In the genomic region with DNA sequence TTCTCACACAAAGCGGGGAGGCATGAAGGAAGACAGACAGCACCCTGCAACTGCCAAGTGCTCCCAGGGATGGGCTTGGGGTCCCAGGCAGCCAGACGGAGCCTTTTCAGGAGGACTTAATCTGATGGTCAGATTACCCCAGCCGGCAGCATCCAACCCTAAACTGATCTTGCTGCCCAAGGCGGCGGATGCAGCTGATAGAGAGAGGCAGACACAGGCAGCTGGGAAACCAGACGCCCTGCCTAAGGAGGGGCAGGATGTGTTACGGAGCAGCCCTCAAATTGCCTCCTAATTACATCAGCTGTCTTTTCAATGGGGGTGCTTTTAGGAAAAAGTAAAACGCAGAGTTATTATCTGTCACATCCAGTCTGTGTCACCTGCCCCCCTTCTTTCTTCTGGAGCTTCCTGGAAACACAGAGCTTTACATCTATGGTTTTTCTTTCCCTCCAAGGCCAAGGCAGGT, we compare ENCODE assay signal across 1 cellular context.
TF ChIP-seq lines count a peak whose summit lies in the region.

No MANE protein-coding gene starts in this region.

TF ChIP-seq in K562, 482 proteins besides CTCF, POLR2A, EP300 and RAD21 (continued from another document and continues in another):
- TF ChIP-seq, protein P1, sequence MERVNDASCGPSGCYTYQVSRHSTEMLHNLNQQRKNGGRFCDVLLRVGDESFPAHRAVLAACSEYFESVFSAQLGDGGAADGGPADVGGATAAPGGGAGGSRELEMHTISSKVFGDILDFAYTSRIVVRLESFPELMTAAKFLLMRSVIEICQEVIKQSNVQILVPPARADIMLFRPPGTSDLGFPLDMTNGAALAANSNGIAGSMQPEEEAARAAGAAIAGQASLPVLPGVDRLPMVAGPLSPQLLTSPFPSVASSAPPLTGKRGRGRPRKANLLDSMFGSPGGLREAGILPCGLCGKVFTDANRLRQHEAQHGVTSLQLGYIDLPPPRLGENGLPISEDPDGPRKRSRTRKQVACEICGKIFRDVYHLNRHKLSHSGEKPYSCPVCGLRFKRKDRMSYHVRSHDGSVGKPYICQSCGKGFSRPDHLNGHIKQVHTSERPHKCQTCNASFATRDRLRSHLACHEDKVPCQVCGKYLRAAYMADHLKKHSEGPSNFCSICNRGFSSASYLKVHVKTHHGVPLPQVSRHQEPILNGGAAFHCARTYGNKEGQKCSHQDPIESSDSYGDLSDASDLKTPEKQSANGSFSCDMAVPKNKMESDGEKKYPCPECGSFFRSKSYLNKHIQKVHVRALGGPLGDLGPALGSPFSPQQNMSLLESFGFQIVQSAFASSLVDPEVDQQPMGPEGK (CRISPR knock-in tag; IDR thresholded peaks at IDR 0.05; ENCODE audit: borderline replicate concordance) = no peak
- TF ChIP-seq GTF2A2 (tag; IDR thresholded peaks at IDR 0.05) (no peak), EP400 (IDR thresholded peaks at IDR 0.05) (peak; percentile 43; the same call in 1 of the 2 replicates), POU5F1 (IDR thresholded peaks at IDR 0.05; ENCODE audit: borderline replicate concordance, low read depth, low read length, partially characterized antibody) (no peak), NFRKB (IDR thresholded peaks at IDR 0.05; ENCODE audit: low read depth) (no peak), ZNF583 (CRISPR knock-in tag; IDR thresholded peaks at IDR 0.05) (peak; percentile 63; the same call in 1 of the 2 replicates), CHD2 (IDR thresholded peaks at IDR 0.05; ENCODE audit: low read depth, low read length) (no peak), CBFA2T3 (IDR thresholded peaks at IDR 0.05) (peak; percentile 12; the same call in 1 of the 2 replicates), SAFB (IDR thresholded peaks at IDR 0.05; ENCODE audit: borderline replicate concordance, low read depth, low read length) (no peak), MEF2A (IDR thresholded peaks at IDR 0.05; ENCODE audit: control insufficient read depth, low read depth, low read length) (no peak), TEAD4 (IDR thresholded peaks at IDR 0.05; ENCODE audit: low read length) (peak; percentile 56; the same call in 1 of the 2 replicates), TEAD4 (CRISPR knock-in tag; IDR thresholded peaks at IDR 0.05; ENCODE audit: borderline replicate concordance) (no peak), RBFOX2 (IDR thresholded peaks at IDR 0.05; ENCODE audit: low read depth, low read length) (peak; percentile 65), MCM2 (IDR thresholded peaks at IDR 0.05; ENCODE audit: low read depth) (no peak), C11orf30 (IDR thresholded peaks at IDR 0.05; ENCODE audit: low read depth) (no peak), PCBP2 (IDR thresholded peaks at IDR 0.05; ENCODE audit: low read depth, low read length, poor library complexity, severe bottlenecking) (no peak), FOXK2 (conservative IDR thresholded peaks at IDR 0.05 in 1 of 2, IDR thresholded peaks at IDR 0.05 in 1 of 2; ENCODE audit: low read depth in 2 of 2) (no peak), HNRNPL (IDR thresholded peaks at IDR 0.05; ENCODE audit: low read depth, low read length) (no peak), NEUROD1 (IDR thresholded peaks at IDR 0.05; ENCODE audit: borderline replicate concordance, low read depth, low read length, partially characterized antibody) (peak; percentile 37), NR3C1 (CRISPR knock-in tag; IDR thresholded peaks at IDR 0.05) (no peak)
- TF ChIP-seq, protein P2, sequence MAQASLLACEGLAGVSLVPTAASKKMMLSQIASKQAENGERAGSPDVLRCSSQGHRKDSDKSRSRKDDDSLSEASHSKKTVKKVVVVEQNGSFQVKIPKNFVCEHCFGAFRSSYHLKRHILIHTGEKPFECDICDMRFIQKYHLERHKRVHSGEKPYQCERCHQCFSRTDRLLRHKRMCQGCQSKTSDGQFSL (CRISPR knock-in tag; IDR thresholded peaks at IDR 0.05) = no peak
- TF ChIP-seq, protein P2 (tag; IDR thresholded peaks at IDR 0.05) = 0 out of 4 replicates have a peak, but pooled peaks of 1 of the 2 experiments have one; percentile 46
- TF ChIP-seq, protein P3, sequence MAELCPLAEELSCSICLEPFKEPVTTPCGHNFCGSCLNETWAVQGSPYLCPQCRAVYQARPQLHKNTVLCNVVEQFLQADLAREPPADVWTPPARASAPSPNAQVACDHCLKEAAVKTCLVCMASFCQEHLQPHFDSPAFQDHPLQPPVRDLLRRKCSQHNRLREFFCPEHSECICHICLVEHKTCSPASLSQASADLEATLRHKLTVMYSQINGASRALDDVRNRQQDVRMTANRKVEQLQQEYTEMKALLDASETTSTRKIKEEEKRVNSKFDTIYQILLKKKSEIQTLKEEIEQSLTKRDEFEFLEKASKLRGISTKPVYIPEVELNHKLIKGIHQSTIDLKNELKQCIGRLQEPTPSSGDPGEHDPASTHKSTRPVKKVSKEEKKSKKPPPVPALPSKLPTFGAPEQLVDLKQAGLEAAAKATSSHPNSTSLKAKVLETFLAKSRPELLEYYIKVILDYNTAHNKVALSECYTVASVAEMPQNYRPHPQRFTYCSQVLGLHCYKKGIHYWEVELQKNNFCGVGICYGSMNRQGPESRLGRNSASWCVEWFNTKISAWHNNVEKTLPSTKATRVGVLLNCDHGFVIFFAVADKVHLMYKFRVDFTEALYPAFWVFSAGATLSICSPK (IDR thresholded peaks at IDR 0.05; ENCODE audit: borderline replicate concordance) = no peak
- TF ChIP-seq, protein P4, sequence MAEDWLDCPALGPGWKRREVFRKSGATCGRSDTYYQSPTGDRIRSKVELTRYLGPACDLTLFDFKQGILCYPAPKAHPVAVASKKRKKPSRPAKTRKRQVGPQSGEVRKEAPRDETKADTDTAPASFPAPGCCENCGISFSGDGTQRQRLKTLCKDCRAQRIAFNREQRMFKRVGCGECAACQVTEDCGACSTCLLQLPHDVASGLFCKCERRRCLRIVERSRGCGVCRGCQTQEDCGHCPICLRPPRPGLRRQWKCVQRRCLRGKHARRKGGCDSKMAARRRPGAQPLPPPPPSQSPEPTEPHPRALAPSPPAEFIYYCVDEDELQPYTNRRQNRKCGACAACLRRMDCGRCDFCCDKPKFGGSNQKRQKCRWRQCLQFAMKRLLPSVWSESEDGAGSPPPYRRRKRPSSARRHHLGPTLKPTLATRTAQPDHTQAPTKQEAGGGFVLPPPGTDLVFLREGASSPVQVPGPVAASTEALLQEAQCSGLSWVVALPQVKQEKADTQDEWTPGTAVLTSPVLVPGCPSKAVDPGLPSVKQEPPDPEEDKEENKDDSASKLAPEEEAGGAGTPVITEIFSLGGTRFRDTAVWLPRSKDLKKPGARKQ (CRISPR knock-in tag; IDR thresholded peaks at IDR 0.05) = no peak
- TF ChIP-seq, protein P5, sequence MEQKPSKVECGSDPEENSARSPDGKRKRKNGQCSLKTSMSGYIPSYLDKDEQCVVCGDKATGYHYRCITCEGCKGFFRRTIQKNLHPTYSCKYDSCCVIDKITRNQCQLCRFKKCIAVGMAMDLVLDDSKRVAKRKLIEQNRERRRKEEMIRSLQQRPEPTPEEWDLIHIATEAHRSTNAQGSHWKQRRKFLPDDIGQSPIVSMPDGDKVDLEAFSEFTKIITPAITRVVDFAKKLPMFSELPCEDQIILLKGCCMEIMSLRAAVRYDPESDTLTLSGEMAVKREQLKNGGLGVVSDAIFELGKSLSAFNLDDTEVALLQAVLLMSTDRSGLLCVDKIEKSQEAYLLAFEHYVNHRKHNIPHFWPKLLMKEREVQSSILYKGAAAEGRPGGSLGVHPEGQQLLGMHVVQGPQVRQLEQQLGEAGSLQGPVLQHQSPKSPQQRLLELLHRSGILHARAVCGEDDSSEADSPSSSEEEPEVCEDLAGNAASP (IDR thresholded peaks at IDR 0.05) = no peak
- TF ChIP-seq, protein P6, sequence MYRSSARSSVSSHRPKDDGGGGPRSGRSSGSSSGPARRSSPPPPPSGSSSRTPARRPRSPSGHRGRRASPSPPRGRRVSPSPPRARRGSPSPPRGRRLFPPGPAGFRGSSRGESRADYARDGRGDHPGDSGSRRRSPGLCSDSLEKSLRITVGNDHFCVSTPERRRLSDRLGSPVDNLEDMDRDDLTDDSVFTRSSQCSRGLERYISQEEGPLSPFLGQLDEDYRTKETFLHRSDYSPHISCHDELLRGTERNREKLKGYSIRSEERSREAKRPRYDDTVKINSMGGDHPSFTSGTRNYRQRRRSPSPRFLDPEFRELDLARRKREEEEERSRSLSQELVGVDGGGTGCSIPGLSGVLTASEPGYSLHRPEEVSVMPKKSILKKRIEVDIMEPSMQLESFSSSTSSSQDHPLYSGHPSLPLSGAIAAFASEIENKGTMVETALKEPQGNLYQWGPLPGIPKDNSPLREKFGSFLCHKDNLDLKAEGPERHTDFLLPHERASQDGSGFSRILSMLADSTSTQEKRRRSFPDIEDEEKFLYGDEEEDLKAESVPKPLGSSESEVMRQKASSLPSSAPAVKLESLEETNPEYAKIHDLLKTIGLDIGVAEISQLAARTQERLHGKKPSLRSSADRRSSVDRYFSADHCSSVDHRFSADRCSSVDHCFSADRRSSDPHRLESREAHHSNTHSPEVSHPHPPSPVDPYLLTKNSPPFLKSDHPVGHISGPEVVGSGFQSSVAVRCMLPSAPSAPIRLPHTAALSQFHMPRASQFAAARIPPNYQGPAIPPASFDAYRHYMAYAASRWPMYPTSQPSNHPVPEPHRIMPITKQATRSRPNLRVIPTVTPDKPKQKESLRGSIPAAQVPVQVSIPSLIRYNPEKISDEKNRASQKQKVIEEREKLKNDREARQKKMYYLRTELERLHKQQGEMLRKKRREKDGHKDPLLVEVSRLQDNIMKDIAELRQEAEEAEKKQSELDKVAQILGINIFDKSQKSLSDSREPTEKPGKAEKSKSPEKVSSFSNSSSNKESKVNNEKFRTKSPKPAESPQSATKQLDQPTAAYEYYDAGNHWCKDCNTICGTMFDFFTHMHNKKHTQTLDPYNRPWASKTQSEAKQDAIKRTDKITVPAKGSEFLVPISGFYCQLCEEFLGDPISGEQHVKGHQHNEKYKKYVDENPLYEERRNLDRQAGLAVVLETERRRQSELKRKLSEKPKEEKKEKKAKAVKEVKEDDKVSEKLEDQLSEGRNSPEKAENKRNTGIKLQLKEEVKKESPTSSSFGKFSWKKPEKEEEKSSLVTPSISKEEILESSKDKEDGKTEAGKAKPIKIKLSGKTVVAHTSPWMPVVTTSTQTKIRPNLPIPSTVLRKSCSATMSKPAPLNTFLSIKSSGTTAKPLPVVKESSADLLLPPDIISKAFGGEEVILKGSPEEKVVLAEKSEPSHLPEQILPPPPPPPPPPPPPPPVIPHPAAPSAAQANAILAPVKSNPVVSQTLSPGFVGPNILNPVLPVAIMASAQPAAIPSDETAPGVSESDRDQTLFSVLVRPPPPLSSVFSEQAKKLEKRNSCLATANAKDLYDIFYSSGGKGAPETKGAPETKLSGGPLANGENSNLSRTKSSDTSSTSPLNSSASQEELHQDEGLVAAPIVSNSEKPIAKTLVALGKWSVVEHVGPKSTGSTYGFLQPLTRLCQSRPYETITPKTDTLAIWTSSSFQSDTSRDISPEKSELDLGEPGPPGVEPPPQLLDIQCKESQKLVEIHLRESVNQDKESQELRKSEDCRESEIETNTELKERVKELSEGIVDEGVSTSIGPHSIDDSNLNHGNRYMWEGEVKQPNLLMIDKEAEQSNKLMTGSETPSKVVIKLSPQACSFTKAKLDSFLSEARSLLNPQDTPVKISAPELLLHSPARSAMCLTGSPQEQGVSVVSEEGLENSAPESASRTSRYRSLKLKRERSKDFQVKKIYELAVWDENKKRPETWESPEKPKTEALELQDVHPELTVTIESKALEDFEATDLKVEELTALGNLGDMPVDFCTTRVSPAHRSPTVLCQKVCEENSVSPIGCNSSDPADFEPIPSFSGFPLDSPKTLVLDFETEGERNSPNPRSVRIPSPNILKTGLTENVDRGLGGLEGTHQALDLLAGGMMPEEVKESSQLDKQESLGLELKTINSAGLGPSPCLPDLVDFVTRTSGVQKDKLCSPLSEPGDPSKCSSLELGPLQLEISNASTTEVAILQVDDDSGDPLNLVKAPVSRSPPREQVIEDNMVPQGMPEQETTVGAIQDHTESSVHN (IDR thresholded peaks at IDR 0.05; ENCODE audit: borderline replicate concordance in 1 of 2, low read depth in 1 of 2) = peak in 1 of 2 experiments; percentile 50; a peak in 1 of 4 replicates
- TF ChIP-seq, protein P7, sequence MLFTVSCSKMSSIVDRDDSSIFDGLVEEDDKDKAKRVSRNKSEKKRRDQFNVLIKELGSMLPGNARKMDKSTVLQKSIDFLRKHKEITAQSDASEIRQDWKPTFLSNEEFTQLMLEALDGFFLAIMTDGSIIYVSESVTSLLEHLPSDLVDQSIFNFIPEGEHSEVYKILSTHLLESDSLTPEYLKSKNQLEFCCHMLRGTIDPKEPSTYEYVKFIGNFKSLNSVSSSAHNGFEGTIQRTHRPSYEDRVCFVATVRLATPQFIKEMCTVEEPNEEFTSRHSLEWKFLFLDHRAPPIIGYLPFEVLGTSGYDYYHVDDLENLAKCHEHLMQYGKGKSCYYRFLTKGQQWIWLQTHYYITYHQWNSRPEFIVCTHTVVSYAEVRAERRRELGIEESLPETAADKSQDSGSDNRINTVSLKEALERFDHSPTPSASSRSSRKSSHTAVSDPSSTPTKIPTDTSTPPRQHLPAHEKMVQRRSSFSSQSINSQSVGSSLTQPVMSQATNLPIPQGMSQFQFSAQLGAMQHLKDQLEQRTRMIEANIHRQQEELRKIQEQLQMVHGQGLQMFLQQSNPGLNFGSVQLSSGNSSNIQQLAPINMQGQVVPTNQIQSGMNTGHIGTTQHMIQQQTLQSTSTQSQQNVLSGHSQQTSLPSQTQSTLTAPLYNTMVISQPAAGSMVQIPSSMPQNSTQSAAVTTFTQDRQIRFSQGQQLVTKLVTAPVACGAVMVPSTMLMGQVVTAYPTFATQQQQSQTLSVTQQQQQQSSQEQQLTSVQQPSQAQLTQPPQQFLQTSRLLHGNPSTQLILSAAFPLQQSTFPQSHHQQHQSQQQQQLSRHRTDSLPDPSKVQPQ (CRISPR knock-in tag; IDR thresholded peaks at IDR 0.05; ENCODE audit: borderline replicate concordance) = no peak
- TF ChIP-seq, protein P8, sequence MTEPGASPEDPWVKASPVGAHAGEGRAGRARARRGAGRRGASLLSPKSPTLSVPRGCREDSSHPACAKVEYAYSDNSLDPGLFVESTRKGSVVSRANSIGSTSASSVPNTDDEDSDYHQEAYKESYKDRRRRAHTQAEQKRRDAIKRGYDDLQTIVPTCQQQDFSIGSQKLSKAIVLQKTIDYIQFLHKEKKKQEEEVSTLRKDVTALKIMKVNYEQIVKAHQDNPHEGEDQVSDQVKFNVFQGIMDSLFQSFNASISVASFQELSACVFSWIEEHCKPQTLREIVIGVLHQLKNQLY (CRISPR knock-in tag; conservative IDR thresholded peaks at IDR 0.05) = no peak
- TF ChIP-seq, protein P9, sequence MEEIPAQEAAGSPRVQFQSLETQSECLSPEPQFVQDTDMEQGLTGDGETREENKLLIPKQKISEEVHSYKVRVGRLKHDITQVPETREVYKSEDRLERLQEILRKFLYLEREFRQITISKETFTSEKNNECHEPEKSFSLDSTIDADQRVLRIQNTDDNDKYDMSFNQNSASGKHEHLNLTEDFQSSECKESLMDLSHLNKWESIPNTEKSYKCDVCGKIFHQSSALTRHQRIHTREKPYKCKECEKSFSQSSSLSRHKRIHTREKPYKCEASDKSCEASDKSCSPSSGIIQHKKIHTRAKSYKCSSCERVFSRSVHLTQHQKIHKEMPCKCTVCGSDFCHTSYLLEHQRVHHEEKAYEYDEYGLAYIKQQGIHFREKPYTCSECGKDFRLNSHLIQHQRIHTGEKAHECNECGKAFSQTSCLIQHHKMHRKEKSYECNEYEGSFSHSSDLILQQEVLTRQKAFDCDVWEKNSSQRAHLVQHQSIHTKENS (CRISPR knock-in tag; IDR thresholded peaks at IDR 0.05) = no peak
